Comparison of ENCODE assay signal across 7 cellular contexts in genomic region chr1:105964879-105965278, GRCh38.
"Had no signal": no experiment of that assay in that cellular context is flagged by ENCODE, and none has a peak within 500 bp of the region (broad histone marks: within the 10 kb centered on the region; RNA-seq: fewer than 3 reads in every experiment).

No MANE protein-coding gene starts in this region.

- DNase-seq: GDM1, GF-D8 had no signal

- ATAC-seq: GM12878 had no signal

- H3K4me3 ChIP-seq: GM12878 had no signal

- FAIRE-seq: GM12878, GM12891, GM12892, GM18507, GM19239 had no signal
